8 cellular contexts compared by ENCODE assay signal in genomic region chr12:113230315-113231274, GRCh38. TPM values are rescaled to one million over a fixed set of nuclear protein-coding genes. Genes with fewer than 3 reads are reported as not detected.
DNase-seq lines count a peak whose midpoint lies in the region; ATAC-seq and TF ChIP-seq lines count a peak whose summit lies in the region.

No MANE protein-coding gene starts in this region.

- peak overlapping the region; percentile 82 for H3K27ac ChIP-seq in OCI-LY7 (ENCODE audit: low read depth, low read length, poor library complexity, severe bottlenecking)
- peak overlapping the region; percentile 60 to 94 (median 88) for H3K27ac ChIP-seq in heart left ventricle
- no peak overlapping the region for H3K27ac ChIP-seq in lower lobe of right lung

- no TSS peak for BruUV-seq in OCI-LY7 (replicated peaks; lab: Mats Ljungman, UMichigan)

- H3K36me3 ChIP-seq in OCI-LY7 (ENCODE audit: insufficient read depth, low read length) (peaks cover 87% of the 10 kb centered on the region), heart left ventricle (peaks cover 0 to 91% (median 81%) of the 10 kb centered on the region in 9 donors), lower lobe of right lung (peaks cover 79% of the 10 kb centered on the region)

- no peaks in the 10 kb centered on the region for H3K27me3 Mint-ChIP-seq in CD14-positive monocyte (ENCODE audit: low read depth in 3 of 3)

- H3K4me1 ChIP-seq in OCI-LY7 (ENCODE audit: insufficient read depth, low read length, poor library complexity, severe bottlenecking) (peaks cover 73% of the 10 kb centered on the region), heart left ventricle (peaks cover 2 to 98% (median 87%) of the 10 kb centered on the region in 12 donors), lower lobe of right lung (peaks cover 62% of the 10 kb centered on the region)

- H2AFZ ChIP-seq in OCI-LY7 (ENCODE audit: low read length), result no peak overlapping the region

- peak overlapping the region; percentile 86 to 100 (median 95) for H3K27ac Mint-ChIP-seq in CD14-positive monocyte

- TF ChIP-seq POLR2A in heart left ventricle (IDR thresholded peaks at IDR 0.05), result no peak

- POLR2A ChIA-PET in OCI-LY7 (lab: Charles Lee), result interaction anchor here (0.9 to 12.4 kb wide), 5 partner anchors 9 to 46 kb away, joined by 5 to 183 read pairs (median 6); partner anchors contain the start of genes DDX54, RITA1 and TPCN1

- TF ChIP-seq CTCF in CD14-positive monocyte (IDR thresholded peaks at IDR 0.05) (no peak), OCI-LY7 (conservative IDR thresholded peaks at IDR 0.05; ENCODE audit: low read length) (no peak), heart left ventricle (IDR thresholded peaks at IDR 0.05) (no peak), lower lobe of right lung (IDR thresholded peaks at IDR 0.05) (no peak)

- H3K9me3 ChIP-seq in OCI-LY7 (ENCODE audit: low read length), result no peaks in the 10 kb centered on the region
- no peaks in the 10 kb centered on the region for H3K9me3 ChIP-seq in heart left ventricle
- no peaks in the 10 kb centered on the region for H3K9me3 ChIP-seq in lower lobe of right lung

- ATAC-seq in GM21423 (IDR thresholded peaks at IDR 0.05; ENCODE audit: unreplicated experiment), result peak; percentile 2
- ATAC-seq in heart left ventricle, result peak; percentile 30 to 57 (median 36)
- ATAC-seq in HG02870 (IDR thresholded peaks at IDR 0.05; ENCODE audit: unreplicated experiment), result no peak
- ATAC-seq in HG02970 (IDR thresholded peaks at IDR 0.05; ENCODE audit: low FRiP score, unreplicated experiment), result no peak
- no peak for ATAC-seq in lower lobe of right lung

- DNase-seq in CD14-positive monocyte (ENCODE audit: low spot score), result no peak
- no peak for DNase-seq in OCI-LY7 (ENCODE audit: low spot score)
- peak in 2 of 5 donors; percentile 61 to 82 for DNase-seq in heart left ventricle
- no peak for DNase-seq in H4 (ENCODE audit: low spot score)
- no peak for DNase-seq in lower lobe of right lung

- peak overlapping the region; percentile 57 for H3K4me2 ChIP-seq in OCI-LY7 (ENCODE audit: low read length)

- H3K4me3 ChIP-seq in OCI-LY7 (ENCODE audit: low read depth, low read length, poor library complexity, severe bottlenecking) (peak overlapping the region; percentile 9), heart left ventricle (no peak overlapping the region), lower lobe of right lung (no peak overlapping the region)

- peak overlapping the region in 1 of 2 donors; percentile 77 for H3K4me3 Mint-ChIP-seq in CD14-positive monocyte

- intact Hi-C loops in CD14-positive monocyte (cut with micrococcal nuclease) (no loop called here), OCI-LY7 (cut with micrococcal nuclease; ENCODE audit: unreplicated experiment) (no loop called here), heart left ventricle (cut with DNase I) (loop anchor here in 1 of 10 donors (5.0 kb wide), 1 partner anchor 67 kb away; no protein-coding TSS in a partner anchor), lower lobe of right lung (cut with DNase I) (no loop called here)

- no peaks in the 10 kb centered on the region for H3K27me3 ChIP-seq in heart left ventricle
- no peaks in the 10 kb centered on the region for H3K27me3 ChIP-seq in lower lobe of right lung (ENCODE audit: low read depth)

- H3K79me2 ChIP-seq in OCI-LY7 (ENCODE audit: insufficient read depth, low read depth, low read length), result peaks cover 65% of the 10 kb centered on the region; the same call in 1 of the 2 replicates

- WGBS in heart left ventricle, 4 donors, result 67 to 91% (median 72%) methylated on average over 10 to 15 of the region's 15 CpGs

- H3K4me1 Mint-ChIP-seq in CD14-positive monocyte, result peaks cover 89% of the 10 kb centered on the region

- CTCF ChIA-PET in OCI-LY7 (lab: Charles Lee; ENCODE audit: unreplicated experiment), result no interaction called here

- H3K36me3 Mint-ChIP-seq in CD14-positive monocyte, result peaks cover 63 to 81% of the 10 kb centered on the region in 2 donors

- H4K20me1 ChIP-seq in OCI-LY7 (ENCODE audit: insufficient read depth, low read length), result no peaks in the 10 kb centered on the region

- no peaks in the 10 kb centered on the region for H3K9me3 Mint-ChIP-seq in CD14-positive monocyte

- no peaks in the 10 kb centered on the region for H3K9me2 ChIP-seq in OCI-LY7 (ENCODE audit: insufficient read depth, low read length)

RNA-seq across cellular contexts. Expression of gene TPCN1, which starts 9.3 kb away (rescaled TPM):
- polyA plus RNA-seq in CD14-positive monocyte, result 10 to 100 TPM; 20.4 to 34.9 TPM
- total RNA-seq in OCI-LY7 (2014; rRNA removed; shearing (Covaris generic)), result 72.4 and 96.0 TPM in 2 replicates
- 160 and 177 TPM in 2 replicates for total RNA-seq in OCI-LY7 (2022)
- 100 to 1,000 TPM in 4 of 9 donors, 10 to 100 TPM in 5; 52.1 to 136 (median 92.0) TPM for total RNA-seq in heart left ventricle
- polyA plus RNA-seq in heart left ventricle, result 10 to 100 TPM; 22.6 to 75.1 TPM
- 5.3 and 5.4 TPM in 2 replicates for total RNA-seq in H4 (2014; rRNA removed; shearing (Covaris generic))
- total RNA-seq in lower lobe of right lung, result 68.1 TPM

RNA-seq across cellular contexts. Expression of gene RITA1, which starts 45.1 kb away (rescaled TPM):
- 10 to 100 TPM; 16.4 to 17.6 TPM for polyA plus RNA-seq in CD14-positive monocyte
- total RNA-seq in OCI-LY7 (2014; rRNA removed; shearing (Covaris generic)), result 72.5 and 90.8 TPM in 2 replicates
- total RNA-seq in OCI-LY7 (2022), result 59.5 and 68.6 TPM in 2 replicates
- total RNA-seq in heart left ventricle, result 10 to 100 TPM; 13.3 to 30.7 (median 16.0) TPM
- polyA plus RNA-seq in heart left ventricle, result 10 to 100 TPM; 10.4 to 12.9 TPM
- total RNA-seq in H4 (2014; rRNA removed; shearing (Covaris generic)), result 17.9 and 20.8 TPM in 2 replicates
- total RNA-seq in lower lobe of right lung, result 14.2 TPM

RNA-seq across cellular contexts. Expression of gene DDX54, which starts 45.3 kb away (rescaled TPM):
- polyA plus RNA-seq in CD14-positive monocyte (10 to 100 TPM in 1 of 2 donors, 1 to 10 TPM in 1; 7.9 to 13.6 TPM), heart left ventricle (10 to 100 TPM; 23.4 to 53.2 TPM)
- total RNA-seq in OCI-LY7 (2014; rRNA removed; shearing (Covaris generic)), result 86.0 and 87.2 TPM in 2 replicates
- total RNA-seq in OCI-LY7 (2022) (145 and 150 TPM in 2 replicates), heart left ventricle (10 to 100 TPM; 28.2 to 60.2 (median 38.2) TPM), lower lobe of right lung (54.9 TPM)
- total RNA-seq in H4 (2014; rRNA removed; shearing (Covaris generic)), result 24.4 and 45.0 TPM in 2 replicates

Comparison
In these comparisons a context has a peak if more than half of its experiments do, and no peak if none do; other contexts are left out.
1. ATAC-seq: peak in GM21423 (single experiment) and heart left ventricle (4 of 4); none in HG02870 (single experiment), HG02970 (single experiment) and lower lobe of right lung (0 of 2).